ENCODE assay signal across 8 cellular contexts in the genomic region with DNA sequence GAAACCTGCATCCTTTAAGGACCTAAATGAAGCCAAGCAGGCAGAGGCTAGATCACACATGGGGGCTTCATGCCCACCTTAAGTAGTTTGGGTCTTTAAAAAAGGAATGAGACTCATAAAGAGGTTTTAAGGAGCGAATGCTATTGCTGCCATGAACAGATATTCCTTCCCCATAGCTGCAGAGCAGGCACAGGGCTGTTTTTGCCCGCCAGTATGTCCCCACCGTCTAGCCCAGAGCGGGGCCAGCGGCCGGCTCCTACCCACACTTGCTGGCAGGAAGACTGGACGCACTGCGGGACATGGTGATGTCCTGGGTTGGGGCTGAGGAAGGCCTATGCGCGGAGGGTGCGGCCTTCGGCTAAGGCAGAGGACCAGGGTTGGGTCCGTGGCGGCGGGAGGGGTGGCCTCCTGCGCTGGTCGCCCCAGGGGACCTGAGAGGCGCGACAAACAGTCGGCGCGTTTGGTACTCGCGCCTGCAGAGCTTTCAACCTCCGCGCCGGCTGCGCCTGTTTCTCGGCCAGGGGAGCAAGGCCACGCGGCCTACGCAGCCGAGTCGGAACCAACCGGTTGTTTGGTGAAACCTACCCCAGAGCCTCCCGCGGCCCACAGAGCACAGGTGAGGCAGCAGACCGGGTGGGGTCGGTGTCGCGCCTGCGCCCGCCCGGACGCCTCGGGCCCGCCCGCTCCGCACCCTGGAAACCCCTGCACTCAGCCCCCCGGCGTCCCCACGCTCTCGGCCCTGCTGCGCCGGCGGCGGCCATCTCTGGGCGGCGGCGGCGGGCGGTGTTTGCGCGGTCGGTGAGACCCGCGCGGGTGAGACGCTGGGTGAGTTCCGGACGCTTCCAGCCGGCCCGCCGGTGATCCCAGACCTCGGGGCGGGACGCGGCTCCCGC. TPM values are rescaled to one million over a fixed set of nuclear protein-coding genes. Genes with fewer than 3 reads are reported as not detected.
DNase-seq lines count a peak whose midpoint lies in the region; ATAC-seq, FAIRE-seq and TF ChIP-seq lines count a peak whose summit lies in the region.

A gene with protein sequence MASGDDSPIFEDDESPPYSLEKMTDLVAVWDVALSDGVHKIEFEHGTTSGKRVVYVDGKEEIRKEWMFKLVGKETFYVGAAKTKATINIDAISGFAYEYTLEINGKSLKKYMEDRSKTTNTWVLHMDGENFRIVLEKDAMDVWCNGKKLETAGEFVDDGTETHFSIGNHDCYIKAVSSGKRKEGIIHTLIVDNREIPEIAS (plus strand): TSS at position 450 of the 893 bp plus-strand sequence. CDS start 10,956 bp downstream, outside the sequence.

- H3K9me3 Mint-ChIP-seq in T-cell = no peaks in the 10 kb centered on the region

- no peaks in the 10 kb centered on the region for H4K20me1 ChIP-seq in GM23248 (ENCODE audit: insufficient read depth)

- no peaks in the 10 kb centered on the region for H3K27me3 ChIP-seq in GM06990 (replicated peaks; ENCODE audit: control insufficient read depth, insufficient read depth, low read length)
- H3K27me3 ChIP-seq in GM23248 (replicated peaks; ENCODE audit: insufficient read depth) = no peaks in the 10 kb centered on the region
- H3K27me3 ChIP-seq in right cardiac atrium (ENCODE audit: control insufficient read depth, insufficient read depth) = no peaks in the 10 kb centered on the region
- H3K27me3 ChIP-seq in rectal smooth muscle tissue (ENCODE audit: control insufficient read depth, insufficient read depth, low read length) = no peaks in the 10 kb centered on the region

- H3K36me3 ChIP-seq in GM06990 (ENCODE audit: control insufficient read depth, insufficient read depth, low read length) (no peaks in the 10 kb centered on the region), GM23248 (ENCODE audit: low read depth) (no peaks in the 10 kb centered on the region), rectal smooth muscle tissue (ENCODE audit: control insufficient read depth, insufficient read depth, low read length) (no peaks in the 10 kb centered on the region)

- H3K4me1 Mint-ChIP-seq in T-cell = peaks cover 12 to 20% (median 16%) of the 10 kb centered on the region in 3 donors

- H3K9ac ChIP-seq in GM23248 (peak within 1 kb of the TSS; percentile 88), rectal smooth muscle tissue (ENCODE audit: low read length) (peak within 1 kb of the TSS; percentile 81)

- H3K27ac ChIP-seq in GM23248 (peak within 1 kb of the TSS; percentile 53), angular gyrus (ENCODE audit: low read depth, low read length) (peak within 1 kb of the TSS; percentile 86), right cardiac atrium (ENCODE audit: low read length) (peak within 1 kb of the TSS; percentile 71), rectal smooth muscle tissue (ENCODE audit: low read depth, low read length) (peak within 1 kb of the TSS; percentile 97)

- peak within 1 kb of the TSS; percentile 93 to 98 for H3K27ac Mint-ChIP-seq in T-cell

- WGBS in GM23248 (ENCODE audit: low coverage in 1 of 2, low lambda C conversion rate in 2 of 2, missing lambda C conversion rate in 2 of 2), 2 experiments = 4 to 5% methylated on average over 39 to 42 of the region's 79 CpGs
- WGBS in right cardiac atrium = 1% methylated on average over 79 of the region's 79 CpGs

- DNase-seq in GM06990 (ENCODE audit: extremely low read depth, insufficient read length) (peak; percentile 86), GM23248 (peak; percentile 85), LHCN-M2 (ENCODE audit: low read depth) (peak; percentile 57), T-cell (peak; percentile 40 to 77 (median 58)), right cardiac atrium (peak; percentile 69 to 88 (median 88)), urothelium cell line (ENCODE audit: low spot score) (peak; percentile 65)

- peak within 1 kb of the TSS; percentile 81 for H3K4me2 ChIP-seq in GM23248 (ENCODE audit: unreplicated experiment)

- ATAC-seq in T-cell (replicated peaks in 1 of 4) (peak; percentile 75 to 80 (median 78)), right cardiac atrium (peak; percentile 89 to 90)

- peaks cover 0 to 3% of the 10 kb centered on the region in 2 donors for H3K27me3 Mint-ChIP-seq in T-cell

- H3K9me2 ChIP-seq in GM23248 (ENCODE audit: insufficient read depth) = no peaks in the 10 kb centered on the region

- H3F3A ChIP-seq in GM23248 (ENCODE audit: insufficient read depth) = no peaks in the 10 kb centered on the region

- H3K9me3 ChIP-seq in GM23248 (ENCODE audit: low read depth) = no peaks in the 10 kb centered on the region
- no peaks in the 10 kb centered on the region for H3K9me3 ChIP-seq in right cardiac atrium (ENCODE audit: control insufficient read depth, low read length)

- H3K4me3 Mint-ChIP-seq in T-cell = peak within 1 kb of the TSS; percentile 79 to 85 (median 82)

- TF ChIP-seq CTCF in GM06990 (IDR thresholded peaks at IDR 0.05; ENCODE audit: insufficient read depth, low read length, poor library complexity, severe bottlenecking) = no peak

- H3K4me1 ChIP-seq in GM23248 (ENCODE audit: insufficient read depth) (0 out of 2 replicates have a peak, but pooled peaks cover 9% of the 10 kb centered on the region), right cardiac atrium (ENCODE audit: control insufficient read depth, insufficient read depth, low read length) (peaks cover 2% of the 10 kb centered on the region), rectal smooth muscle tissue (ENCODE audit: control insufficient read depth, insufficient read depth, low read length) (no peaks in the 10 kb centered on the region)

- in situ Hi-C loops in GM23248 (cut with MboI) = no loop called here

- 0 out of 2 replicates have a peak, but pooled peaks cover 5% of the 10 kb centered on the region for H3K79me2 ChIP-seq in GM23248 (ENCODE audit: insufficient read depth)

- no peak for FAIRE-seq in urothelium cell line (lab: Jason Lieb, UNC)

- H2AFZ ChIP-seq in GM23248 = peak within 1 kb of the TSS; percentile 96

- H3K36me3 Mint-ChIP-seq in T-cell = peaks cover 8% of the 10 kb centered on the region

- peak within 1 kb of the TSS; percentile 74 for H3K4me3 ChIP-seq in GM06990 (replicated peaks; ENCODE audit: low read depth, low read length)
- H3K4me3 ChIP-seq in GM23248 = peak within 1 kb of the TSS; percentile 76
- H3K4me3 ChIP-seq in right cardiac atrium (ENCODE audit: low read length) = peak within 1 kb of the TSS; percentile 70
- peak within 1 kb of the TSS; percentile 95 for H3K4me3 ChIP-seq in rectal smooth muscle tissue (ENCODE audit: low read length)

- POLR2A ChIA-PET in T-cell (lab: Charles Lee) = interaction anchor here in 1 of 2 donors (0.7 kb wide), 1 partner anchor 19 kb away, joined by 9 read pairs; no protein-coding TSS in a partner anchor

- CTCF ChIA-PET in T-cell (lab: Charles Lee) = interaction anchor here (0.6 to 5.0 kb wide), 5 partner anchors 13 to 307 kb away, joined by 3 to 19 read pairs (median 8); a partner anchor contains a TSS

- intact Hi-C loops in right cardiac atrium (cut with DNase I) = no loop called here

RNA-seq across cellular contexts. Expression of the gene that starts here (rescaled TPM):
- 12.6 and 13.4 TPM in 2 replicates for total RNA-seq in GM23248 (2014; rRNA removed; shearing (Covaris generic))
- 19.8 and 21.8 TPM in 2 replicates for polyA plus RNA-seq in GM23248 (2016; fragmentation: Nextera tagmentation; extraction: Ambion mirVana)
- 8.7 and 13.1 TPM in 2 replicates for total RNA-seq in LHCN-M2 (2014; rRNA removed)
- 8.3 TPM for polyA plus RNA-seq in LHCN-M2 (2012)
- total RNA-seq in T-cell = 1 to 10 TPM; 2.9 to 4.8 (median 3.0) TPM
- total RNA-seq in right cardiac atrium = 1 to 10 TPM; 4.7 to 5.7 (median 4.9) TPM
- 8.5 TPM for polyA plus RNA-seq in right cardiac atrium

Comparison
In these comparisons a context has a peak if more than half of its experiments do, and no peak if none do; other contexts are left out.
1. Peak in every context shown above with its lines: DNase-seq, ATAC-seq, H3K4me3 ChIP-seq and H3K27ac ChIP-seq.